In the genomic region with DNA sequence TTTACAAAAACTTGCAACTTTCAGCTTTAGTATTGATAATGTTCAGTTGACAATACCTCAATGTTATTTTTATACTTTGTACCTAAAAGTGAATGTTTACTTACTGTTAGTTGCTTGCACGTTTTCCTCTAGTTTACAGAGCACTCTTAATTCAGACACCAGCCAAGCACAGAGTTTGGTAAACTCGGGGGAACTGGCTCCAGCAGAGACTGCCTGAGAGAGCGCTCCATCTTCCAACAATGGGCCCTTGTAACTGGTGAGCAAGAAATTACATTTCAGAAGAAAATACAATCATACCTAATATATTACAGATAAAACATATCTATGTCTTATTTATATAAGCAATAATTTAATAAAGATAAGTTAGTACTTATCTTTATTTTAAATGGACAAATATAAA, we compare ENCODE assay signal across 19 cellular contexts.
"Had no signal": no experiment of that assay in that cellular context is flagged by ENCODE, and none has a peak within 500 bp of the region (broad histone marks: within the 10 kb centered on the region; RNA-seq: fewer than 3 reads in every experiment).

No MANE protein-coding gene starts in this region.

- H3K4me3 ChIP-seq: breast epithelium, hepatocyte, mucosa of descending colon, SK-N-MC, suprapubic skin had no signal

- H3K9me3 ChIP-seq: breast epithelium, mucosa of descending colon, suprapubic skin had no signal

- H3K4me1 ChIP-seq: breast epithelium had no signal

- H3K27me3 ChIP-seq: breast epithelium, hepatocyte, suprapubic skin had no signal

- H3K27ac ChIP-seq: breast epithelium, hepatocyte, SK-N-MC, suprapubic skin had no signal

- H3K4me3 Mint-ChIP-seq: activated CD4-positive, alpha-beta memory T cell treated with anti-CD3 and anti-CD28 coated beads for 36 hours; activated naive CD8-positive, alpha-beta T cell treated with anti-CD3 and anti-CD28 coated beads for 36 hours; activated T-cell treated with anti-CD3 and anti-CD28 coated beads, Interleukin-2, amount 50 U/mL, for 72 hours; naive thymus-derived CD4-positive, alpha-beta T cell; stimulated activated naive CD8-positive, alpha-beta T cell treated with anti-CD3 and anti-CD28 coated beads, Interleukin-15, Interleukin-2, amounts not matched to agents 100 ng/mL and 50 ng/mL, for 24 hours; T-cell; type B pancreatic cell had no signal

- H3K27ac Mint-ChIP-seq: activated CD4-positive, alpha-beta memory T cell treated with anti-CD3 and anti-CD28 coated beads for 36 hours; activated naive CD8-positive, alpha-beta T cell treated with anti-CD3 and anti-CD28 coated beads for 36 hours; stimulated activated naive CD8-positive, alpha-beta T cell treated with anti-CD3 and anti-CD28 coated beads, Interleukin-15, Interleukin-2, amounts not matched to agents 100 ng/mL and 50 ng/mL, for 24 hours; T-cell; type B pancreatic cell had no signal

- H3K36me3 ChIP-seq: breast epithelium had no signal

- H3K9me3 Mint-ChIP-seq: activated CD4-positive, alpha-beta memory T cell treated with anti-CD3 and anti-CD28 coated beads for 36 hours; activated naive CD8-positive, alpha-beta T cell treated with anti-CD3 and anti-CD28 coated beads for 36 hours; activated T-cell treated with anti-CD3 and anti-CD28 coated beads, Interleukin-2, amount 50 U/mL, for 72 hours; stimulated activated naive CD8-positive, alpha-beta T cell treated with anti-CD3 and anti-CD28 coated beads, Interleukin-15, Interleukin-2, amounts not matched to agents 100 ng/mL and 50 ng/mL, for 24 hours; T-cell; type B pancreatic cell had no signal

- H3K27me3 Mint-ChIP-seq: activated CD4-positive, alpha-beta memory T cell treated with anti-CD3 and anti-CD28 coated beads for 36 hours; activated naive CD8-positive, alpha-beta T cell treated with anti-CD3 and anti-CD28 coated beads for 36 hours; naive thymus-derived CD4-positive, alpha-beta T cell; stimulated activated naive CD8-positive, alpha-beta T cell treated with anti-CD3 and anti-CD28 coated beads, Interleukin-15, Interleukin-2, amounts not matched to agents 100 ng/mL and 50 ng/mL, for 24 hours; T-cell; type B pancreatic cell had no signal

- DNase-seq: activated CD4-positive, alpha-beta memory T cell treated with anti-CD3 and anti-CD28 coated beads for 36 hours; activated CD4-positive, alpha-beta T cell treated with anti-CD3 and anti-CD28 coated beads for 1 hour; activated CD8-positive, alpha-beta memory T cell treated with anti-CD3 and anti-CD28 coated beads, Interleukin-2, amount 50 U/mL, for 4 hours; activated gamma-delta T cell treated with Interleukin-2 at 50 U/mL for 16 hours; activated naive CD8-positive, alpha-beta T cell treated with anti-CD3 and anti-CD28 coated beads for 36 hours; activated T-cell treated with anti-CD3 and anti-CD28 coated beads, Interleukin-2, amount 50 U/mL, for 72 hours; islet precursor cell; mucosa of descending colon; naive thymus-derived CD4-positive, alpha-beta T cell; T-cell; T1000 had no signal

- ATAC-seq: activated T-cell treated with anti-CD3 and anti-CD28 coated beads, Interleukin-2, amount 50 U/mL, for 72 hours; left lobe of liver; mucosa of descending colon; naive thymus-derived CD4-positive, alpha-beta T cell; sciatic nerve; T-cell had no signal
